In genomic region chr3:134757549-134758069, GRCh38 we compare ENCODE assay signal across 26 cellular contexts. TPM values are rescaled to one million over a fixed set of nuclear protein-coding genes. Genes with fewer than 3 reads are reported as not detected.
A peak's percentile ranks its signal among the peaks of the same experiment; 100 is the strongest.
DNase-seq lines count a peak whose midpoint lies in the region; ATAC-seq, FAIRE-seq and TF ChIP-seq lines count a peak whose summit lies in the region.
"Had no signal": no experiment of that assay in that cellular context is flagged by ENCODE, and none has a peak within 500 bp of the region (broad histone marks: within the 10 kb centered on the region; RNA-seq: fewer than 3 reads in every experiment).

No MANE protein-coding gene starts in this region.

- ATAC-seq in lung (ENCODE audit: insufficient read depth, low FRiP score): no peak
- ATAC-seq in GM21360 (IDR thresholded peaks at IDR 0.05; ENCODE audit: unreplicated experiment): no peak
- ATAC-seq: GM12878 had no signal

- H3K27ac ChIP-seq in lung (ENCODE audit: low read depth in 1 of 2, low read length in 1 of 2) (no peak overlapping the region), vagina (no peak overlapping the region), transverse colon (no peak overlapping the region)
- H3K27ac ChIP-seq: BLaER1 had no signal

- FAIRE-seq in GM19239 (lab: Jason Lieb, UNC): no peak
- FAIRE-seq: A204.1, GM12878 had no signal

- in situ Hi-C loops in transverse colon (cut with MboI; ENCODE audit: low pct_ligation_motif_present in 1 of 4, low pct_unique_long_range_greater_than_20kb in 1 of 4, low sequenced_read_pairs in 3 of 4): no loop called here

- TF ChIP-seq EP300 in transverse colon (IDR thresholded peaks at IDR 0.05; ENCODE audit: low read depth): no peak

- no peaks in the 10 kb centered on the region for H3K9me3 Mint-ChIP-seq in osteocyte (ENCODE audit: unreplicated experiment)
- H3K9me3 Mint-ChIP-seq: CD4-positive, alpha-beta memory T cell; CD8-positive, alpha-beta memory T cell had no signal

- H3K4me1 ChIP-seq in lung (ENCODE audit: control insufficient read depth in 2 of 2, insufficient read depth in 2 of 2, low read length in 2 of 2) (no peaks in the 10 kb centered on the region), vagina (no peaks in the 10 kb centered on the region), transverse colon (no peaks in the 10 kb centered on the region)
- H3K4me1 ChIP-seq: BE2C, BLaER1 had no signal

- TF ChIP-seq POLR2A in vagina (IDR thresholded peaks at IDR 0.05) (no peak), transverse colon (IDR thresholded peaks at IDR 0.05) (no peak)

- H3K36me3 Mint-ChIP-seq in osteocyte (ENCODE audit: unreplicated experiment): no peaks in the 10 kb centered on the region
- H3K36me3 Mint-ChIP-seq: CD14-positive monocyte; CD4-positive, alpha-beta memory T cell; CD4-positive, CD25-positive, alpha-beta regulatory T cell; CD8-positive, alpha-beta memory T cell had no signal

- H3K27me3 Mint-ChIP-seq in osteocyte (ENCODE audit: unreplicated experiment): peaks cover 11% of the 10 kb centered on the region

- no peaks in the 10 kb centered on the region for H3K4me1 Mint-ChIP-seq in osteocyte (ENCODE audit: unreplicated experiment)
- H3K4me1 Mint-ChIP-seq: CD14-positive monocyte; CD4-positive, alpha-beta memory T cell; CD4-positive, CD25-positive, alpha-beta regulatory T cell; CD8-positive, alpha-beta memory T cell had no signal

- DNase-seq in lung (ENCODE audit: low spot score) (peak; percentile 7), osteocyte (ENCODE audit: extremely low spot score, unreplicated experiment) (peak; percentile 64), vagina (ENCODE audit: extremely low spot score in 2 of 2) (peak; percentile 55 to 75), transverse colon (no peak), GM19239 (ENCODE audit: insufficient read length, low spot score) (no peak)
- DNase-seq: 8988T; ACHN; BE2C; C1 segment of cervical spinal cord; CD4-positive, alpha-beta memory T cell; CD4-positive, CD25-positive, alpha-beta regulatory T cell; CD8-positive, alpha-beta memory T cell; COR-L47; DMS 273 treated with DMSO at 0.1 percent for 48 hours; DMS153; DMS53; DMS79; DND-41; EL; GDM1 had no signal

- WGBS in lung, 2 donors: 77 to 90% methylated on average over 3 of the region's 3 CpGs
- WGBS in transverse colon (ENCODE audit: low coverage in 1 of 2), 2 donors: 65 to 70% methylated on average over 1 to 3 of the region's 3 CpGs

- H3K27me3 ChIP-seq in lung (ENCODE audit: control insufficient read depth, insufficient read depth) (no peaks in the 10 kb centered on the region), vagina (no peaks in the 10 kb centered on the region), transverse colon (no peaks in the 10 kb centered on the region)
- H3K27me3 ChIP-seq: BE2C, BLaER1 had no signal

- H3K9me3 ChIP-seq in lung (ENCODE audit: control insufficient read depth in 2 of 2, insufficient read depth in 1 of 2, low read length in 1 of 2) (no peaks in the 10 kb centered on the region), vagina (no peaks in the 10 kb centered on the region), transverse colon (no peaks in the 10 kb centered on the region)
- H3K9me3 ChIP-seq: BE2C, BLaER1 had no signal

- TF ChIP-seq CTCF in lung (IDR thresholded peaks at IDR 0.05; ENCODE audit: control extremely low read depth, extremely low read depth) (no peak), osteocyte (IDR thresholded peaks at IDR 0.05) (no peak), vagina (IDR thresholded peaks at IDR 0.05) (no peak), transverse colon (IDR thresholded peaks at IDR 0.05) (no peak)

- no peak overlapping the region for H3K4me3 ChIP-seq in lung
- no peak overlapping the region for H3K4me3 ChIP-seq in vagina
- no peak overlapping the region for H3K4me3 ChIP-seq in transverse colon
- H3K4me3 ChIP-seq: BLaER1, GM12878 had no signal

- intact Hi-C loops in vagina (cut with DNase I) (no loop called here), transverse colon (cut with DNase I; ENCODE audit: low total_unique reads) (loop anchor here (10.0 kb wide), 1 partner anchor 153 kb away; no protein-coding TSS in a partner anchor)

- no peak overlapping the region for H3K4me3 Mint-ChIP-seq in osteocyte (ENCODE audit: unreplicated experiment)
- H3K4me3 Mint-ChIP-seq: CD14-positive monocyte; CD4-positive, alpha-beta memory T cell; CD4-positive, CD25-positive, alpha-beta regulatory T cell; CD8-positive, alpha-beta memory T cell had no signal

- H3K36me3 ChIP-seq in lung (ENCODE audit: control insufficient read depth in 2 of 2, insufficient read depth in 2 of 2, low read length in 2 of 2) (no peaks in the 10 kb centered on the region), vagina (no peaks in the 10 kb centered on the region), transverse colon (no peaks in the 10 kb centered on the region)
- H3K36me3 ChIP-seq: BE2C, BLaER1 had no signal

- no peak overlapping the region for H3K27ac Mint-ChIP-seq in osteocyte (ENCODE audit: unreplicated experiment)
- H3K27ac Mint-ChIP-seq: CD14-positive monocyte; CD4-positive, alpha-beta memory T cell; CD4-positive, CD25-positive, alpha-beta regulatory T cell; CD8-positive, alpha-beta memory T cell had no signal

RNA-seq across cellular contexts. Expression of gene EPHB1, which starts 37.5 kb away (rescaled TPM):
- 1 to 10 TPM; 2.1 to 6.3 TPM for total RNA-seq in lung
- 1 to 10 TPM in 1 of 2 donors, under 1 TPM in 1; 0.30 to 2.0 TPM for polyA plus RNA-seq in lung
- 0.75 and 1.1 TPM in 2 replicates for total RNA-seq in osteocyte
- total RNA-seq in vagina: 2.2 TPM
- 1 to 10 TPM in 2 of 4 donors, under 1 TPM in 2; 0.82 to 2.2 (median 1.2) TPM for total RNA-seq in transverse colon
- total RNA-seq: CD8-positive, alpha-beta memory T cell; G401 had no signal

Comparison
In these comparisons a context has a peak if more than half of its experiments do, and no peak if none do; other contexts are left out.
1. DNase-seq: peak in lung (single experiment), osteocyte (single experiment) and vagina (2 of 2); none in transverse colon (single experiment) and GM19239 (single experiment).